8 cellular contexts compared by ENCODE assay signal in genomic region chr11:117315285-117316196, GRCh38. TPM values are rescaled to one million over a fixed set of nuclear protein-coding genes. Genes with fewer than 3 reads are reported as not detected.
DNase-seq lines count a peak whose midpoint lies in the region; ATAC-seq, FAIRE-seq and TF ChIP-seq lines count a peak whose summit lies in the region.

No MANE protein-coding gene starts in this region.

- peaks cover 33% of the 10 kb centered on the region for H3K79me2 ChIP-seq in astrocyte (ENCODE audit: insufficient read depth, low read length)

- no peak for FAIRE-seq in astrocyte (lab: Jason Lieb, UNC)

- peak overlapping the region; percentile 93 for H3K4me2 ChIP-seq in astrocyte (ENCODE audit: low read length)

- H3K9ac ChIP-seq in HUES64 (ENCODE audit: low read depth, low read length) (0 out of 2 replicates have a peak overlapping the region, but pooled peaks have one; percentile 10), astrocyte (ENCODE audit: low read length) (peak overlapping the region; percentile 82)

- H3K27ac Mint-ChIP-seq in astrocyte (ENCODE audit: unreplicated experiment), result no peak overlapping the region
- H3K27ac Mint-ChIP-seq in immature natural killer cell, result no peak overlapping the region

- no peak for ATAC-seq in GM19467 (IDR thresholded peaks at IDR 0.05; ENCODE audit: unreplicated experiment)

- H3K27me3 ChIP-seq in HUES64 (ENCODE audit: insufficient read depth, low read length) (peaks cover 5% of the 10 kb centered on the region), astrocyte (ENCODE audit: insufficient read depth, low read length) (no peaks in the 10 kb centered on the region)

- peaks cover 3% of the 10 kb centered on the region; the same call in 1 of the 2 replicates for H3K4me1 ChIP-seq in HUES64 (ENCODE audit: insufficient read depth, low read length)
- peaks cover 15% of the 10 kb centered on the region for H3K4me1 ChIP-seq in astrocyte (ENCODE audit: insufficient read depth, low read length)

- no peaks in the 10 kb centered on the region for H3K36me3 Mint-ChIP-seq in astrocyte (ENCODE audit: low read depth, unreplicated experiment)
- H3K36me3 Mint-ChIP-seq in immature natural killer cell, result no peaks in the 10 kb centered on the region

- H3K9me3 ChIP-seq in HUES64 (ENCODE audit: insufficient read depth, low read depth, low read length) (no peaks in the 10 kb centered on the region), astrocyte (ENCODE audit: insufficient read depth, low read depth, low read length) (no peaks in the 10 kb centered on the region)

- H3K36me3 ChIP-seq in HUES64 (ENCODE audit: insufficient read depth, low read length), result no peaks in the 10 kb centered on the region
- no peaks in the 10 kb centered on the region for H3K36me3 ChIP-seq in astrocyte (ENCODE audit: insufficient read depth, low read length)

- no peak for TF ChIP-seq CTCF in astrocyte (IDR thresholded peaks at IDR 0.05; ENCODE audit: insufficient read depth, low read depth, low read length)

- H3K9me3 Mint-ChIP-seq in astrocyte (ENCODE audit: unreplicated experiment), result no peaks in the 10 kb centered on the region
- no peaks in the 10 kb centered on the region for H3K9me3 Mint-ChIP-seq in immature natural killer cell

- H4K20me1 ChIP-seq in astrocyte (ENCODE audit: insufficient read depth, low read length), result peaks cover 28% of the 10 kb centered on the region

- peak; percentile 51 for DNase-seq in AG20443 (ENCODE audit: low spot score)
- no peak for DNase-seq in astrocyte (ENCODE audit: low read depth)
- peak; percentile 10 to 23 (median 19) for DNase-seq in immature natural killer cell
- peak; percentile 32 for DNase-seq in stimulated activated CD8-positive, alpha-beta memory T cell treated with anti-CD3 and anti-CD28 coated beads, Interleukin-4, amount 100 ng/mL, for 48 hours
- DNase-seq in NCI-H1930 (lab: John Stamatoyannopoulos, UW), result no peak
- DNase-seq in GM19238 (ENCODE audit: insufficient read length, low spot score), result no peak

- 3% methylated on average over 62 of the region's 62 CpGs for WGBS in HUES64

- H3K27me3 Mint-ChIP-seq in astrocyte (ENCODE audit: low read depth, unreplicated experiment) (no peaks in the 10 kb centered on the region), immature natural killer cell (ENCODE audit: low read depth in 3 of 3) (peaks cover 7 to 12% (median 8%) of the 10 kb centered on the region in 3 donors)

- H3K4me1 Mint-ChIP-seq in astrocyte (ENCODE audit: low read depth, unreplicated experiment) (peaks cover 9% of the 10 kb centered on the region), immature natural killer cell (peaks cover 8 to 13% of the 10 kb centered on the region in 2 donors)

- H3K4me3 Mint-ChIP-seq in astrocyte (ENCODE audit: unreplicated experiment) (peak overlapping the region; percentile 88), immature natural killer cell (peak overlapping the region; percentile 49 to 69 (median 64))

- H3K4me3 ChIP-seq in HUES64 (ENCODE audit: low read length), result peak overlapping the region; percentile 61
- peak overlapping the region; percentile 72 for H3K4me3 ChIP-seq in astrocyte (ENCODE audit: insufficient read depth, low read depth, low read length)

- H2AFZ ChIP-seq in astrocyte (ENCODE audit: low read depth, low read length), result peak overlapping the region; percentile 92

- no peak overlapping the region for H3K27ac ChIP-seq in HUES64 (ENCODE audit: low read depth, low read length)
- peak overlapping the region; percentile 6 for H3K27ac ChIP-seq in astrocyte (ENCODE audit: low read depth, low read length)

RNA-seq across cellular contexts. Expression of gene BACE1, which starts 0.5 kb away (rescaled TPM):
- 7.2 TPM for polyA plus RNA-seq in HUES64 (2013, experiment 1 of 2)
- 13.1 TPM for polyA plus RNA-seq in HUES64 (2013, experiment 2 of 2)
- total RNA-seq in astrocyte, result 32.6 and 37.2 TPM in 2 replicates
- polyA plus RNA-seq in immature natural killer cell, result 1 to 10 TPM in 1 of 3 donors, under 1 TPM in 1, not detected in 1; 0.04 to 1.0 TPM

RNA-seq across cellular contexts. Expression of gene CEP164, which starts 12.1 kb away (rescaled TPM):
- 9.6 TPM for polyA plus RNA-seq in HUES64 (2013, experiment 1 of 2)
- 8.7 TPM for polyA plus RNA-seq in HUES64 (2013, experiment 2 of 2)
- total RNA-seq in astrocyte, result 36.1 and 40.5 TPM in 2 replicates
- polyA plus RNA-seq in immature natural killer cell, result 10 to 100 TPM in 2 of 3 donors, 1 to 10 TPM in 1; 5.6 to 20.5 (median 11.8) TPM

RNA-seq across cellular contexts. Expression of gene BACE1-AS, which starts 24.4 kb away (rescaled TPM):
- polyA plus RNA-seq in HUES64 (2013, experiment 1 of 2), result 5.7 TPM
- polyA plus RNA-seq in HUES64 (2013, experiment 2 of 2), result 5.5 TPM
- total RNA-seq in astrocyte, result 6.7 and 6.8 TPM in 2 replicates
- under 1 TPM in 1 of 3 donors, not detected in 2; 0.67 TPM for polyA plus RNA-seq in immature natural killer cell

Comparison
In these comparisons a context has a peak if more than half of its experiments do, and no peak if none do; other contexts are left out.
1. DNase-seq: peak in AG20443 (single experiment), immature natural killer cell (3 of 3) and stimulated activated CD8-positive, alpha-beta memory T cell treated with anti-CD3 and anti-CD28 coated beads, Interleukin-4, amount 100 ng/mL, for 48 hours (single experiment); none in astrocyte (single experiment), NCI-H1930 (0 of 2) and GM19238 (single experiment).